Comparison of ENCODE assay signal across 29 cellular contexts in genomic region chr3:122407946-122408345, GRCh38.
"Had no signal": no experiment of that assay in that cellular context is flagged by ENCODE, and none has a peak within 500 bp of the region (broad histone marks: within the 10 kb centered on the region; RNA-seq: fewer than 3 reads in every experiment).

No MANE protein-coding gene starts in this region.

- H3K9me3 ChIP-seq: gastrocnemius medialis, ovary, psoas muscle, sigmoid colon, testis, tibial artery had no signal

- H3K4me3 Mint-ChIP-seq: dendritic cell treated with granulocyte-macrophage colony-stimulating factor and Interleukin-4, amounts not matched to agents 40 ng/mL and 50 ng/mL, for 4 days; endodermal cell; naive thymus-derived CD8-positive, alpha-beta T cell; nephron progenitor cell; stimulated activated effector memory CD8-positive, alpha-beta T cell treated with anti-CD3 and anti-CD28 coated beads, Interleukin-12 subunit alpha, Interleukin-12 subunit beta, amount 100 ng/mL, for 72 hours; type B pancreatic cell had no signal

- ATAC-seq: esophagus mucosa; gastrocnemius medialis; left lobe of liver; naive thymus-derived CD8-positive, alpha-beta T cell; psoas muscle; right cardiac atrium; stimulated activated effector memory CD8-positive, alpha-beta T cell treated with anti-CD3 and anti-CD28 coated beads, Interleukin-12 subunit alpha, Interleukin-12 subunit beta, amount 100 ng/mL, for 72 hours; stimulated activated naive CD8-positive, alpha-beta T cell treated with anti-CD3 and anti-CD28 coated beads, Interleukin-15, Interleukin-2, amounts not matched to agents 100 U/mL and 50 U/mL, for 24 hours had no signal

- H3K4me1 Mint-ChIP-seq: endodermal cell had no signal

- H3K9me3 Mint-ChIP-seq: dendritic cell treated with granulocyte-macrophage colony-stimulating factor and Interleukin-4, amounts not matched to agents 40 ng/mL and 50 ng/mL, for 4 days; endodermal cell; naive thymus-derived CD8-positive, alpha-beta T cell; nephron progenitor cell; stimulated activated effector memory CD8-positive, alpha-beta T cell treated with anti-CD3 and anti-CD28 coated beads, Interleukin-12 subunit alpha, Interleukin-12 subunit beta, amount 100 ng/mL, for 72 hours; type B pancreatic cell had no signal

- H3K27me3 Mint-ChIP-seq: dendritic cell treated with granulocyte-macrophage colony-stimulating factor and Interleukin-4, amounts not matched to agents 40 ng/mL and 50 ng/mL, for 4 days; naive thymus-derived CD8-positive, alpha-beta T cell; type B pancreatic cell had no signal

- H3K27me3 ChIP-seq: gastrocnemius medialis, ovary, sigmoid colon, testis, tibial artery had no signal

- H3K4me1 ChIP-seq: testis had no signal

- DNase-seq: effector CD8-positive, alpha-beta T cell; endodermal cell; foreskin fibroblast; gastrocnemius medialis; head of caudate nucleus; kidney; mesenchymal stem cell; midbrain; naive thymus-derived CD8-positive, alpha-beta T cell; nephron progenitor cell; occipital lobe; ovary; posterior cingulate gyrus; psoas muscle; right cardiac atrium; sigmoid colon; stimulated activated CD4-positive, alpha-beta T cell treated with anti-CD3 and anti-CD28 coated beads, Interleukin-2, amount 100 ng/mL, for 24 hours; stimulated activated CD4-positive, alpha-beta T cell treated with anti-CD3 and anti-CD28 coated beads, Interleukin-4, amount 100 ng/mL, for 24 hours; stimulated activated naive CD8-positive, alpha-beta T cell treated with anti-CD3 and anti-CD28 coated beads, Interleukin-15, Interleukin-2, amounts not matched to agents 100 U/mL and 50 U/mL, for 24 hours; substantia nigra; testis; tibial artery had no signal

- H3K27ac Mint-ChIP-seq: endodermal cell; nephron progenitor cell; stimulated activated effector memory CD8-positive, alpha-beta T cell treated with anti-CD3 and anti-CD28 coated beads, Interleukin-12 subunit alpha, Interleukin-12 subunit beta, amount 100 ng/mL, for 72 hours; type B pancreatic cell had no signal

- H3K27ac ChIP-seq: epithelial cell of prostate, ovary, sigmoid colon, testis, tibial artery had no signal

- H3K4me3 ChIP-seq: gastrocnemius medialis, lung, ovary, psoas muscle, sigmoid colon, testis, tibial artery had no signal
